In genomic region chr17:82106697-82107305, GRCh38 we compare ENCODE assay signal across 8 cellular contexts. TPM values are rescaled to one million over a fixed set of nuclear protein-coding genes. Genes with fewer than 3 reads are reported as not detected.
A peak's percentile ranks its signal among the peaks of the same experiment; 100 is the strongest.
DNase-seq lines count a peak whose midpoint lies in the region; ATAC-seq and TF ChIP-seq lines count a peak whose summit lies in the region.

No MANE protein-coding gene starts in this region.

- peaks cover 17% of the 10 kb centered on the region for H3K4me1 Mint-ChIP-seq in activated CD4-positive, alpha-beta T cell treated with anti-CD3 and anti-CD28 coated beads, Interleukin-2, amount 10 ng/mL, durations not matched to agents 24 days and 14 days
- H3K4me1 Mint-ChIP-seq in activated T-helper 1 cell treated with anti-CD3 and anti-CD28 coated beads, Interleukin-12 subunit alpha, Interleukin-12 subunit beta, Interleukin-2, Interleukin-4 antibody, amounts not matched to agents 30 ng/mL and 10 ng/mL and 1 ng/mL, durations not matched to agents 14 hours and 24 hours and 36 hours (ENCODE audit: low read depth) = peaks cover 11% of the 10 kb centered on the region

- peak overlapping the region; percentile 87 for H3K27ac ChIP-seq in layer of hippocampus (ENCODE audit: low read depth, low read length)
- peak overlapping the region; percentile 81 to 82 for H3K27ac ChIP-seq in thoracic aorta
- no peak overlapping the region for H3K27ac ChIP-seq in foreskin keratinocyte

- H3K36me3 Mint-ChIP-seq in activated CD4-positive, alpha-beta T cell treated with anti-CD3 and anti-CD28 coated beads, Interleukin-2, amount 10 ng/mL, durations not matched to agents 24 days and 14 days (ENCODE audit: low read depth) = peaks cover 3% of the 10 kb centered on the region
- peaks cover 2% of the 10 kb centered on the region for H3K36me3 Mint-ChIP-seq in activated T-helper 1 cell treated with anti-CD3 and anti-CD28 coated beads, Interleukin-12 subunit alpha, Interleukin-12 subunit beta, Interleukin-2, Interleukin-4 antibody, amounts not matched to agents 30 ng/mL and 10 ng/mL and 1 ng/mL, durations not matched to agents 14 hours and 24 hours and 36 hours (ENCODE audit: low read depth)

- no peaks in the 10 kb centered on the region for H3K9me3 ChIP-seq in thoracic aorta

- no peaks in the 10 kb centered on the region for H3K9me3 Mint-ChIP-seq in activated CD4-positive, alpha-beta T cell treated with anti-CD3 and anti-CD28 coated beads, Interleukin-2, amount 10 ng/mL, durations not matched to agents 24 days and 14 days
- H3K9me3 Mint-ChIP-seq in activated T-helper 1 cell treated with anti-CD3 and anti-CD28 coated beads, Interleukin-12 subunit alpha, Interleukin-12 subunit beta, Interleukin-2, Interleukin-4 antibody, amounts not matched to agents 30 ng/mL and 10 ng/mL and 1 ng/mL, durations not matched to agents 14 hours and 24 hours and 36 hours = no peaks in the 10 kb centered on the region

- H3K4me3 ChIP-seq in thoracic aorta = peak overlapping the region; percentile 54

- no peak for ATAC-seq in thoracic aorta (ENCODE audit: insufficient number of reproducible peaks, low FRiP score, low read depth)
- ATAC-seq in foreskin keratinocyte = no peak
- no peak for ATAC-seq in HG03196 (IDR thresholded peaks at IDR 0.05; ENCODE audit: unreplicated experiment)
- ATAC-seq in HG03432 (IDR thresholded peaks at IDR 0.05; ENCODE audit: unreplicated experiment) = no peak

- no peak for TF ChIP-seq CTCF in thoracic aorta (IDR thresholded peaks at IDR 0.05)
- TF ChIP-seq CTCF in foreskin keratinocyte (conservative IDR thresholded peaks at IDR 0.05) = no peak

- no peaks in the 10 kb centered on the region for H3K36me3 ChIP-seq in thoracic aorta

- DNase-seq in activated CD4-positive, alpha-beta T cell treated with anti-CD3 and anti-CD28 coated beads, Interleukin-2, amount 10 ng/mL, durations not matched to agents 24 days and 14 days = no peak
- DNase-seq in activated CD4-positive, alpha-beta T cell treated with anti-CD3 and anti-CD28 coated beads, Interleukin-2, amount 50 U/mL, for 48 hours = no peak
- no peak for DNase-seq in activated T-helper 1 cell treated with anti-CD3 and anti-CD28 coated beads, Interleukin-12 subunit alpha, Interleukin-12 subunit beta, Interleukin-2, Interleukin-4 antibody, amounts not matched to agents 30 ng/mL and 10 ng/mL and 1 ng/mL, durations not matched to agents 14 hours and 24 hours and 36 hours (ENCODE audit: low spot score)
- DNase-seq in thoracic aorta (ENCODE audit: low spot score) (no peak), foreskin keratinocyte (no peak)

- peak overlapping the region; percentile 93 for H3K4me3 Mint-ChIP-seq in activated CD4-positive, alpha-beta T cell treated with anti-CD3 and anti-CD28 coated beads, Interleukin-2, amount 10 ng/mL, durations not matched to agents 24 days and 14 days
- H3K4me3 Mint-ChIP-seq in activated T-helper 1 cell treated with anti-CD3 and anti-CD28 coated beads, Interleukin-12 subunit alpha, Interleukin-12 subunit beta, Interleukin-2, Interleukin-4 antibody, amounts not matched to agents 30 ng/mL and 10 ng/mL and 1 ng/mL, durations not matched to agents 14 hours and 24 hours and 36 hours = peak overlapping the region; percentile 88

- intact Hi-C loops in activated CD4-positive, alpha-beta T cell treated with anti-CD3 and anti-CD28 coated beads, Interleukin-2, amount 10 ng/mL, durations not matched to agents 24 days and 14 days (cut with micrococcal nuclease) = no loop called here
- intact Hi-C loops in activated T-helper 1 cell treated with anti-CD3 and anti-CD28 coated beads, Interleukin-12 subunit alpha, Interleukin-12 subunit beta, Interleukin-2, Interleukin-4 antibody, amounts not matched to agents 30 ng/mL and 10 ng/mL and 1 ng/mL, durations not matched to agents 14 hours and 24 hours and 36 hours (cut with micrococcal nuclease) = loop anchor here (1.0 to 2.0 kb wide), 3 partner anchors 8 to 48 kb away; partner anchors contain the start of gene FASN

- no peaks in the 10 kb centered on the region for H3K27me3 Mint-ChIP-seq in activated CD4-positive, alpha-beta T cell treated with anti-CD3 and anti-CD28 coated beads, Interleukin-2, amount 10 ng/mL, durations not matched to agents 24 days and 14 days
- no peaks in the 10 kb centered on the region for H3K27me3 Mint-ChIP-seq in activated T-helper 1 cell treated with anti-CD3 and anti-CD28 coated beads, Interleukin-12 subunit alpha, Interleukin-12 subunit beta, Interleukin-2, Interleukin-4 antibody, amounts not matched to agents 30 ng/mL and 10 ng/mL and 1 ng/mL, durations not matched to agents 14 hours and 24 hours and 36 hours (ENCODE audit: insufficient read depth)

- peak overlapping the region; percentile 95 for H3K27ac Mint-ChIP-seq in activated CD4-positive, alpha-beta T cell treated with anti-CD3 and anti-CD28 coated beads, Interleukin-2, amount 10 ng/mL, durations not matched to agents 24 days and 14 days
- H3K27ac Mint-ChIP-seq in activated T-helper 1 cell treated with anti-CD3 and anti-CD28 coated beads, Interleukin-12 subunit alpha, Interleukin-12 subunit beta, Interleukin-2, Interleukin-4 antibody, amounts not matched to agents 30 ng/mL and 10 ng/mL and 1 ng/mL, durations not matched to agents 14 hours and 24 hours and 36 hours = peak overlapping the region; percentile 96

- H3K4me1 ChIP-seq in thoracic aorta (ENCODE audit: control insufficient read depth in 1 of 2, low read depth in 2 of 2) (peaks cover 10 to 37% of the 10 kb centered on the region in 2 donors), foreskin keratinocyte (peaks cover 10% of the 10 kb centered on the region)

- H3K27me3 ChIP-seq in layer of hippocampus (ENCODE audit: control insufficient read depth, insufficient read depth, low read length) (no peaks in the 10 kb centered on the region), thoracic aorta (replicated peaks; ENCODE audit: insufficient read depth) (no peaks in the 10 kb centered on the region), foreskin keratinocyte (no peaks in the 10 kb centered on the region)

RNA-seq across cellular contexts. Expression of gene FASN, which starts 8.8 kb away (rescaled TPM):
- 428 and 452 TPM in 2 replicates for total RNA-seq in activated CD4-positive, alpha-beta T cell treated with anti-CD3 and anti-CD28 coated beads, Interleukin-2, amount 10 ng/mL, durations not matched to agents 24 days and 14 days
- total RNA-seq in activated T-helper 1 cell treated with anti-CD3 and anti-CD28 coated beads, Interleukin-12 subunit alpha, Interleukin-12 subunit beta, Interleukin-2, Interleukin-4 antibody, amounts not matched to agents 30 ng/mL and 10 ng/mL and 1 ng/mL, durations not matched to agents 14 hours and 24 hours and 36 hours = 415 and 421 TPM in 2 replicates
- total RNA-seq in thoracic aorta (10 to 100 TPM; 49.6 to 50.9 TPM), foreskin keratinocyte (451 and 574 TPM in 2 replicates)
- polyA plus RNA-seq in foreskin keratinocyte = 357 and 440 TPM in 2 replicates

RNA-seq across cellular contexts. Expression of gene DUS1L, which starts 41.2 kb away (rescaled TPM):
- total RNA-seq in activated CD4-positive, alpha-beta T cell treated with anti-CD3 and anti-CD28 coated beads, Interleukin-2, amount 10 ng/mL, durations not matched to agents 24 days and 14 days = 230 and 232 TPM in 2 replicates
- 231 and 235 TPM in 2 replicates for total RNA-seq in activated T-helper 1 cell treated with anti-CD3 and anti-CD28 coated beads, Interleukin-12 subunit alpha, Interleukin-12 subunit beta, Interleukin-2, Interleukin-4 antibody, amounts not matched to agents 30 ng/mL and 10 ng/mL and 1 ng/mL, durations not matched to agents 14 hours and 24 hours and 36 hours
- total RNA-seq in thoracic aorta (10 to 100 TPM; 77.3 to 88.9 TPM), foreskin keratinocyte (77.9 and 88.0 TPM in 2 replicates)
- 118 and 136 TPM in 2 replicates for polyA plus RNA-seq in foreskin keratinocyte

RNA-seq across cellular contexts. Expression of gene GPS1, which starts 55.1 kb away (rescaled TPM):
- 117 and 118 TPM in 2 replicates for total RNA-seq in activated CD4-positive, alpha-beta T cell treated with anti-CD3 and anti-CD28 coated beads, Interleukin-2, amount 10 ng/mL, durations not matched to agents 24 days and 14 days
- 112 and 124 TPM in 2 replicates for total RNA-seq in activated T-helper 1 cell treated with anti-CD3 and anti-CD28 coated beads, Interleukin-12 subunit alpha, Interleukin-12 subunit beta, Interleukin-2, Interleukin-4 antibody, amounts not matched to agents 30 ng/mL and 10 ng/mL and 1 ng/mL, durations not matched to agents 14 hours and 24 hours and 36 hours
- total RNA-seq in thoracic aorta (10 to 100 TPM; 43.2 to 91.9 TPM), foreskin keratinocyte (113 and 115 TPM in 2 replicates)
- 118 and 121 TPM in 2 replicates for polyA plus RNA-seq in foreskin keratinocyte

RNA-seq across cellular contexts. Expression of gene RFNG, which starts 55.2 kb away (rescaled TPM):
- total RNA-seq in activated CD4-positive, alpha-beta T cell treated with anti-CD3 and anti-CD28 coated beads, Interleukin-2, amount 10 ng/mL, durations not matched to agents 24 days and 14 days = 21.4 and 30.8 TPM in 2 replicates
- 24.1 and 26.8 TPM in 2 replicates for total RNA-seq in activated T-helper 1 cell treated with anti-CD3 and anti-CD28 coated beads, Interleukin-12 subunit alpha, Interleukin-12 subunit beta, Interleukin-2, Interleukin-4 antibody, amounts not matched to agents 30 ng/mL and 10 ng/mL and 1 ng/mL, durations not matched to agents 14 hours and 24 hours and 36 hours
- total RNA-seq in thoracic aorta (10 to 100 TPM; 39.9 to 45.3 TPM), foreskin keratinocyte (25.0 and 25.9 TPM in 2 replicates)
- 32.1 and 38.1 TPM in 2 replicates for polyA plus RNA-seq in foreskin keratinocyte
